Comparison of ENCODE assay signal across 8 cellular contexts in genomic region chr20:36773548-36774242, GRCh38. TPM values are rescaled to one million over a fixed set of nuclear protein-coding genes. Genes with fewer than 3 reads are reported as not detected.
A peak's percentile ranks its signal among the peaks of the same experiment; 100 is the strongest.
DNase-seq lines count a peak whose midpoint lies in the region; ATAC-seq, FAIRE-seq and TF ChIP-seq lines count a peak whose summit lies in the region.

DSN1 (minus strand) TSS chr20:36773763; CDS start chr20:36771458, 2,305 bp downstream.

- intact Hi-C loops in esophagus squamous epithelium (cut with DNase I), result loop anchor here (5.0 kb wide), 1 partner anchor 166 kb away; the partner anchor contains the start of gene RAB5IF

- WGBS in esophagus squamous epithelium, 2 donors, result 0% methylated on average over 3 to 5 of the region's 65 CpGs

- H2AFZ ChIP-seq in DND-41 (ENCODE audit: low read depth, low read length) (peak within 1 kb of the TSS; percentile 82), Karpas-422 (ENCODE audit: low read length) (peak within 1 kb of the TSS; percentile 95)

- FAIRE-seq in RCC 7860 (lab: Jason Lieb, UNC), result peak; percentile 65

- H3K4me1 ChIP-seq in DND-41 (ENCODE audit: insufficient read depth, low read length) (peaks cover 47% of the 10 kb centered on the region), Karpas-422 (ENCODE audit: low read length) (peaks cover 54% of the 10 kb centered on the region), esophagus squamous epithelium (peaks cover 7 to 48% (median 23%) of the 10 kb centered on the region in 3 donors)

- H3K4me1 Mint-ChIP-seq in activated T-cell treated with anti-CD3 and anti-CD28 coated beads, Interleukin-2, amount 50 U/mL, for 72 hours (ENCODE audit: low read depth), result peaks cover 27% of the 10 kb centered on the region

- H3K79me2 ChIP-seq in DND-41 (ENCODE audit: insufficient read depth, low read length) (peaks cover 44% of the 10 kb centered on the region), Karpas-422 (ENCODE audit: low read length) (peaks cover 37% of the 10 kb centered on the region)

- peak within 1 kb of the TSS; percentile 95 for H3K27ac Mint-ChIP-seq in activated T-cell treated with anti-CD3 and anti-CD28 coated beads, Interleukin-2, amount 50 U/mL, for 72 hours

- H3K36me3 ChIP-seq in DND-41 (ENCODE audit: insufficient read depth, low read length) (peaks cover 35% of the 10 kb centered on the region), Karpas-422 (ENCODE audit: insufficient read depth, low read length) (0 out of 2 replicates have a peak, but pooled peaks cover 4% of the 10 kb centered on the region), esophagus squamous epithelium (peaks cover 0 to 8% (median 0%) of the 10 kb centered on the region in 3 donors)

- no peaks in the 10 kb centered on the region for H3K27me3 Mint-ChIP-seq in activated T-cell treated with anti-CD3 and anti-CD28 coated beads, Interleukin-2, amount 50 U/mL, for 72 hours (ENCODE audit: low read depth)

- TF ChIP-seq CTCF in DND-41 (IDR thresholded peaks at IDR 0.05; ENCODE audit: borderline replicate concordance, extremely low read depth, low read length, poor library complexity, severe bottlenecking) (no peak), esophagus squamous epithelium (IDR thresholded peaks at IDR 0.05) (peak in 1 of 6 experiments; percentile 30)

- ATAC-seq in DND-41 (ENCODE audit: insufficient read depth, low read depth) (peak; percentile 82), GM21825 (IDR thresholded peaks at IDR 0.05; ENCODE audit: unreplicated experiment) (peak; percentile 76)
- ATAC-seq in activated T-cell treated with anti-CD3 and anti-CD28 coated beads, Interleukin-2, amount 50 U/mL, for 72 hours (replicated peaks in 1 of 2), result peak; percentile 91 to 92

- H3K9me2 ChIP-seq in Karpas-422 (replicated peaks; ENCODE audit: insufficient read depth, low read length), result no peaks in the 10 kb centered on the region

- H3K27me3 ChIP-seq in DND-41 (ENCODE audit: insufficient read depth, low read length, poor library complexity) (no peaks in the 10 kb centered on the region), Karpas-422 (ENCODE audit: low read length) (no peaks in the 10 kb centered on the region), esophagus squamous epithelium (no peaks in the 10 kb centered on the region)

- 0 out of 2 replicates have a peak, but pooled peaks cover 4% of the 10 kb centered on the region for H4K20me1 ChIP-seq in DND-41 (ENCODE audit: insufficient read depth, low read length)
- no peaks in the 10 kb centered on the region for H4K20me1 ChIP-seq in Karpas-422 (ENCODE audit: insufficient read depth, low read depth, low read length)

- H3K9me3 Mint-ChIP-seq in activated T-cell treated with anti-CD3 and anti-CD28 coated beads, Interleukin-2, amount 50 U/mL, for 72 hours, result no peaks in the 10 kb centered on the region

- H3K27ac ChIP-seq in DND-41 (ENCODE audit: low read length) (peak within 1 kb of the TSS; percentile 77), Karpas-422 (ENCODE audit: low read length) (peak within 1 kb of the TSS; percentile 87), esophagus squamous epithelium (peak within 1 kb of the TSS; percentile 92 to 99 (median 96))

- peak within 1 kb of the TSS; percentile 91 to 93 for H3K4me3 ChIP-seq in DND-41 (ENCODE audit: low read depth in 1 of 2, low read length in 2 of 2)
- peak within 1 kb of the TSS; percentile 93 for H3K4me3 ChIP-seq in Karpas-422 (ENCODE audit: low read length)
- H3K4me3 ChIP-seq in esophagus squamous epithelium, result peak within 1 kb of the TSS; percentile 65 to 81 (median 75)

- H3K9me3 ChIP-seq in DND-41 (ENCODE audit: insufficient read depth, low read length, severe bottlenecking), result no peaks in the 10 kb centered on the region
- no peaks in the 10 kb centered on the region for H3K9me3 ChIP-seq in Karpas-422 (ENCODE audit: low read length)
- H3K9me3 ChIP-seq in esophagus squamous epithelium, result no peaks in the 10 kb centered on the region

- H3K9ac ChIP-seq in DND-41 (ENCODE audit: low read depth, low read length), result peak within 1 kb of the TSS; percentile 84
- H3K9ac ChIP-seq in Karpas-422 (ENCODE audit: low read length), result peak within 1 kb of the TSS; percentile 97

- TF ChIP-seq POLR2A in esophagus squamous epithelium (IDR thresholded peaks at IDR 0.05), result peak in 3 of 4 donors; percentile 40 to 77 (median 58)

- H3K4me2 ChIP-seq in DND-41 (ENCODE audit: insufficient read depth, low read length), result peak within 1 kb of the TSS; percentile 88
- peak within 1 kb of the TSS; percentile 100 for H3K4me2 ChIP-seq in Karpas-422 (ENCODE audit: low read depth, low read length, poor library complexity, severe bottlenecking)

- DNase-seq in DND-41, result peak; percentile 98
- DNase-seq in Karpas-422, result peak; percentile 99
- peak; percentile 98 for DNase-seq in RCC 7860 (ENCODE audit: low spot score)
- peak; percentile 99 to 100 for DNase-seq in activated T-cell treated with anti-CD3 and anti-CD28 coated beads, Interleukin-2, amount 50 U/mL, for 72 hours
- DNase-seq in esophagus squamous epithelium (lab: John Stamatoyannopoulos, UW), result peak; percentile 80
- DNase-seq in myocyte (ENCODE audit: low read depth), result peak; percentile 97
- peak; percentile 95 to 96 for DNase-seq in stimulated activated CD8-positive, alpha-beta memory T cell treated with anti-CD3 and anti-CD28 coated beads, Interleukin-7, amount 100 ng/mL, for 4 hours (ENCODE audit: low read depth in 2 of 2)

- H3K4me3 Mint-ChIP-seq in activated T-cell treated with anti-CD3 and anti-CD28 coated beads, Interleukin-2, amount 50 U/mL, for 72 hours, result peak within 1 kb of the TSS; percentile 87 to 90

- peaks cover 0 to 3% of the 10 kb centered on the region in 2 donors for H3K36me3 Mint-ChIP-seq in activated T-cell treated with anti-CD3 and anti-CD28 coated beads, Interleukin-2, amount 50 U/mL, for 72 hours (ENCODE audit: insufficient read depth in 2 of 2)

RNA-seq across cellular contexts. Expression of gene DSN1, which starts in this region (rescaled TPM):
- total RNA-seq in Karpas-422 (2014; rRNA removed; shearing (Covaris generic); ENCODE audit: low replicate concordance), result 15.4 and 16.3 TPM in 2 replicates
- total RNA-seq in activated T-cell treated with anti-CD3 and anti-CD28 coated beads, Interleukin-2, amount 50 U/mL, for 72 hours, result 10 to 100 TPM; 30.2 to 35.9 TPM
- total RNA-seq in esophagus squamous epithelium (10 to 100 TPM in 2 of 4 donors, 1 to 10 TPM in 2; 6.9 to 13.0 (median 9.7) TPM), myocyte (4.6 and 8.4 TPM in 2 replicates)
- polyA plus RNA-seq in myocyte (2012), result 3.8 TPM

Comparison
In these comparisons a context has a peak if more than half of its experiments do, and no peak if none do; other contexts are left out.
1. Peak in every context shown above with its lines: DNase-seq, ATAC-seq, H3K4me3 ChIP-seq and H3K27ac ChIP-seq.